8 cellular contexts compared by ENCODE assay signal in the genomic region with DNA sequence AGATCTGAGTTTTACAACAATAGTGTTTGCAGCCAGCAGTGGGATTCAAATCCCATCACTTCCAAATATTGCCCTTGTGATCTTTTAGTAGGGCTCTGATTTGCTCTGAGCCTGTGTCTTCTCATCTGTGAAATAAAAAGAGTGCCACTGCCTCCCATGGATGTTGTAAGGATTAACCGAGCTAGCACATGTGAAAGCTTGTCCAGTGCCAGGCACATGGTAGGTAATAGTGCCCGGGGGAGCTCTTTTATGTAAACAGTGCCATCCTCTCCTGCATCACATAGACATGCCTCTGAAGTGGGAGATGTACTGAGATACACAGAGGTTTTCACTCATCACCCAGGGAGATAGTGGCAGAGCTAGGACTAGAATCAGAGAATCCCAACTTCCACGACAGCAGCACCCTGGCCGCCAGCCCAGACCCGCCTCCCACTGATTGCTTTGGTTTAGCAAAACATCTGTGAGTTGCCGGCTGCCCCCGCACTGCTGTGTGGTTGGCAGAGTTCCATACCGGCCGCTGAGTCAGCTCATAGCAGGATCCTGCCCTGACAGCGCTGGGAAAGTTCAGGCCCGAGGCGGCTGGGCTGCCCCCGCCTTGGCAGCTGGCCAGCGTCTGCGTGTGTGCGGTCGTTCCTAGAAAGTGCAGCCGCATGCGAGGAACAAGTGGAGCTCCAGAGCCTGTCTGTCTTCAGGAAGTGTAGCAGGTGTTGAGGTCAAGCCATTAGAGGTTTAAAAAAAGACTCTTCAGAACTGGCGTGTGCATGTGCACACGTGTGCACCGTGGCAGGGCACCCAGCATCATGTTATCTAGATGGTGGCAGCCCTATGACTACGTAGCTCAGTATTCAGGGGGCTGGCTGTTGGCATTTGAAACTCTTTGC. TPM values are rescaled to one million over a fixed set of nuclear protein-coding genes. Genes with fewer than 3 reads are reported as not detected.
DNase-seq lines count a peak whose midpoint lies in the region; ATAC-seq, FAIRE-seq and TF ChIP-seq lines count a peak whose summit lies in the region.

No MANE protein-coding gene starts in this region.

- H3K9me3 ChIP-seq in KOPT-K1 (ENCODE audit: insufficient read depth, low read length, poor library complexity, severe bottlenecking) (no peaks in the 10 kb centered on the region), fibroblast of lung (ENCODE audit: control insufficient read depth, insufficient read depth, low read depth, low read length) (no peaks in the 10 kb centered on the region)

- no peak for TF ChIP-seq CTCF in fibroblast of lung (conservative IDR thresholded peaks at IDR 0.05 in 1 of 2, IDR thresholded peaks at IDR 0.05 in 1 of 2; ENCODE audit: low read depth in 1 of 2, low read length in 2 of 2)
- no peak for TF ChIP-seq CTCF in neural crest cell (conservative IDR thresholded peaks at IDR 0.05)

- ATAC-seq in GM21723 (IDR thresholded peaks at IDR 0.05; ENCODE audit: unreplicated experiment), result peak; percentile 52

- no peak overlapping the region for H3K4me3 ChIP-seq in fibroblast of lung (replicated peaks in 1 of 4; ENCODE audit: control extremely low read depth in 1 of 4, insufficient read depth in 1 of 4, low read depth in 3 of 4, low read length in 4 of 4)

- peaks cover 2% of the 10 kb centered on the region for H3K79me2 ChIP-seq in fibroblast of lung (ENCODE audit: control insufficient read depth, insufficient read depth, low read length)

- H3K4me1 Mint-ChIP-seq in neural crest cell, result peaks cover 76% of the 10 kb centered on the region
- peaks cover 81% of the 10 kb centered on the region for H3K4me1 Mint-ChIP-seq in stimulated activated naive CD8-positive, alpha-beta T cell treated with anti-CD3 and anti-CD28 coated beads, Interleukin-15, Interleukin-2, amounts not matched to agents 100 ng/mL and 50 ng/mL, for 24 hours (ENCODE audit: low read depth)

- peak; percentile 90 for FAIRE-seq in RCC 7860 (lab: Jason Lieb, UNC)

- H3K27ac ChIP-seq in KOPT-K1 (ENCODE audit: low read depth, low read length, poor library complexity, severe bottlenecking) (peak overlapping the region; percentile 59), fibroblast of lung (ENCODE audit: insufficient read depth, low read length) (no peak overlapping the region)

- no peaks in the 10 kb centered on the region for H3K27me3 Mint-ChIP-seq in neural crest cell (ENCODE audit: low read depth)
- H3K27me3 Mint-ChIP-seq in stimulated activated naive CD8-positive, alpha-beta T cell treated with anti-CD3 and anti-CD28 coated beads, Interleukin-15, Interleukin-2, amounts not matched to agents 100 ng/mL and 50 ng/mL, for 24 hours, result no peaks in the 10 kb centered on the region

- H3K9ac ChIP-seq in fibroblast of lung (ENCODE audit: insufficient read depth, low read length), result no peak overlapping the region

- peaks cover 56% of the 10 kb centered on the region for H3K36me3 ChIP-seq in KOPT-K1 (ENCODE audit: insufficient read depth, low read length)
- H3K36me3 ChIP-seq in fibroblast of lung (ENCODE audit: control insufficient read depth, insufficient read depth, low read length), result no peaks in the 10 kb centered on the region

- no peaks in the 10 kb centered on the region for H3K27me3 ChIP-seq in fibroblast of lung (ENCODE audit: control insufficient read depth, insufficient read depth, low read length)

- peaks cover 19% of the 10 kb centered on the region for H3K36me3 Mint-ChIP-seq in neural crest cell (ENCODE audit: low read depth)
- H3K36me3 Mint-ChIP-seq in stimulated activated naive CD8-positive, alpha-beta T cell treated with anti-CD3 and anti-CD28 coated beads, Interleukin-15, Interleukin-2, amounts not matched to agents 100 ng/mL and 50 ng/mL, for 24 hours (ENCODE audit: low read depth), result peaks cover 55% of the 10 kb centered on the region

- H4K20me1 ChIP-seq in fibroblast of lung (ENCODE audit: control insufficient read depth, extremely low read depth, insufficient read depth, low read length), result peaks cover 4% of the 10 kb centered on the region

- peak; percentile 90 for DNase-seq in DMS153 (lab: John Stamatoyannopoulos, UW)
- DNase-seq in RCC 7860 (ENCODE audit: low spot score), result peak; percentile 99
- DNase-seq in activated T-helper 1 cell treated with Interleukin-2 at 50 U/mL for 16 hours (ENCODE audit: low read depth), result peak; percentile 85
- peak; percentile 99 to 100 for DNase-seq in fibroblast of lung (ENCODE audit: low read depth in 2 of 2)
- DNase-seq in neural crest cell (ENCODE audit: low read depth, low spot score), result peak; percentile 28

- H3K27ac Mint-ChIP-seq in neural crest cell (ENCODE audit: unreplicated experiment), result peak overlapping the region; percentile 3
- H3K27ac Mint-ChIP-seq in stimulated activated naive CD8-positive, alpha-beta T cell treated with anti-CD3 and anti-CD28 coated beads, Interleukin-15, Interleukin-2, amounts not matched to agents 100 ng/mL and 50 ng/mL, for 24 hours, result peak overlapping the region; percentile 84

- H3K4me1 ChIP-seq in fibroblast of lung (ENCODE audit: control insufficient read depth, extremely low read depth, insufficient read depth, low read length), result peaks cover 9% of the 10 kb centered on the region

- no peak overlapping the region for H2AFZ ChIP-seq in fibroblast of lung (ENCODE audit: low read length)

- H3K9me3 Mint-ChIP-seq in neural crest cell, result no peaks in the 10 kb centered on the region
- H3K9me3 Mint-ChIP-seq in stimulated activated naive CD8-positive, alpha-beta T cell treated with anti-CD3 and anti-CD28 coated beads, Interleukin-15, Interleukin-2, amounts not matched to agents 100 ng/mL and 50 ng/mL, for 24 hours, result no peaks in the 10 kb centered on the region

- no peak overlapping the region for H3K4me2 ChIP-seq in fibroblast of lung (ENCODE audit: extremely low read depth, insufficient read depth, low read length)

- H3K4me3 Mint-ChIP-seq in neural crest cell, result peak overlapping the region; percentile 74
- H3K4me3 Mint-ChIP-seq in stimulated activated naive CD8-positive, alpha-beta T cell treated with anti-CD3 and anti-CD28 coated beads, Interleukin-15, Interleukin-2, amounts not matched to agents 100 ng/mL and 50 ng/mL, for 24 hours, result peak overlapping the region; percentile 72

RNA-seq across cellular contexts. Expression of a gene that starts 5.0 kb away (rescaled TPM):
- 0.99 and 1.0 TPM in 2 replicates for total RNA-seq in fibroblast of lung
- polyA plus RNA-seq in fibroblast of lung, result 0.72 and 1.0 TPM in 2 replicates
- 0.84 and 0.97 TPM in 2 replicates for polyA plus RNA-seq in fibroblast of lung (2012)
- polyA minus RNA-seq in fibroblast of lung (ENCODE audit: low replicate concordance), result 1.1 and 3.3 TPM in 2 replicates
- total RNA-seq in neural crest cell, result 65.3 and 66.5 TPM in 2 replicates

Comparison
In these comparisons a context has a peak if more than half of its experiments do, and no peak if none do; other contexts are left out.
1. DNase-seq: peak in every context shown above with its lines; median percentile 100 in fibroblast of lung; 99 in RCC 7860; 90 in DMS153; 85 in activated T-helper 1 cell treated with Interleukin-2 at 50 U/mL for 16 hours; 28 in neural crest cell.
2. RNA of a gene that starts 5.0 kb away (total RNA-seq): 65.3 to 66.5 TPM in neural crest cell; 0.99 to 1.0 TPM in fibroblast of lung; every median in the first group is over 10 times any median in the second.